Comparison of ENCODE assay signal across 22 cellular contexts in the genomic region with DNA sequence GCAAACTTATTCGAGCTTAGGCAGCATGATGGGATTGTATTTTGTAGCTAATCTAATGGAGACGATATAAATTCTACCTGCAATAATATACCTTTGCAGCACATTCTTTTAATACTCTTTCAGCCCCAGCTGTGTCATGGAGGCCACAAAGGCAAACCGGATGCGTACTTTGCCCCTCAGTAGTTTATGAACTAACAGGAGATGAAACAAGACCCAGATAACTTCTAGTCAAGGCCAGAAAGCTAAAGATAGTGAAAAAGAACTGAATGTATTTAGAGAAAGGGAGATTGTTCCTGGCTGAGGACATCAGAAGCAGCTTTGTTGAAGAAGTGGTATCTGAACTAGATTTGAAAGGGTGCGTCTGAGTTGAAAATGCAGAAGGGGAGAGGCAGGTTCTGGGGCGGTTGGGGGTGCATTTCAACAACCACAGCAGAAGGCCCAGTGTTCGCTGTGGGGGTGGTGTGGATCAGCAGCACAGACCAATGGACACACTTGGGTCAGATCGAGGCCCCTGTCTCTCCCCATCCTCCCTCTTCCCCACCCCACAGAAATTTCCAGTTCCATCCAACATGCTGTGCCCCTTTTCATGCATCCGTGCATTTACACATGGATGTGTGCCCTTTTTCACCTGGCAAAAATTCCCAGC. TPM values are rescaled to one million over a fixed set of nuclear protein-coding genes. Genes with fewer than 3 reads are reported as not detected.
A peak's percentile ranks its signal among the peaks of the same experiment; 100 is the strongest.
DNase-seq lines count a peak whose midpoint lies in the region; ATAC-seq, FAIRE-seq and TF ChIP-seq lines count a peak whose summit lies in the region.
"Had no signal": no experiment of that assay in that cellular context is flagged by ENCODE, and none has a peak within 500 bp of the region (broad histone marks: within the 10 kb centered on the region; RNA-seq: fewer than 3 reads in every experiment).

No MANE protein-coding gene starts in this region.

- peak in 1 of 2 experiments; percentile 59; a peak in 2 of 4 replicates for TF ChIP-seq POLR2A in HepG2 (IDR thresholded peaks at IDR 0.05; ENCODE audit: insufficient read depth in 1 of 2, low read depth in 2 of 2, low read length in 2 of 2)
- no peak for TF ChIP-seq POLR2A in right lobe of liver (IDR thresholded peaks at IDR 0.05)
- no peak for TF ChIP-seq POLR2A in testis (IDR thresholded peaks at IDR 0.05)

- POLR2A ChIA-PET in HepG2 (lab: Yijun Ruan, JAX) = interaction anchor here (0.6 to 2.9 kb wide), 11 partner anchors 13 to 561 kb away, joined by 3 to 10 read pairs (median 4); a partner anchor contains a TSS

- ATAC-seq in HepG2 = peak; percentile 32
- ATAC-seq in right lobe of liver = no peak
- ATAC-seq in GM18868 (IDR thresholded peaks at IDR 0.05; ENCODE audit: unreplicated experiment) = no peak
- ATAC-seq: activated CD8-positive, alpha-beta memory T cell treated with anti-CD3 and anti-CD28 coated beads, Interleukin-2, amount 10 ng/mL, durations not matched to agents 7 days and 5 days; heart right ventricle; right cardiac atrium had no signal

- no TSS peak for BruUV-seq in HepG2 (replicated peaks; lab: Mats Ljungman, UMichigan)

- H3K27me3 ChIP-seq in HepG2 (ENCODE audit: control insufficient read depth in 1 of 2, insufficient read depth in 2 of 2, low read length in 2 of 2) (no peaks in the 10 kb centered on the region; a peak in 1 of 5 replicates), right lobe of liver (no peaks in the 10 kb centered on the region), hepatocyte (no peaks in the 10 kb centered on the region), testis (no peaks in the 10 kb centered on the region)
- H3K27me3 ChIP-seq: heart right ventricle, suprapubic skin had no signal

- H3K4me1 ChIP-seq in HepG2 (ENCODE audit: insufficient read depth, low read length) (peaks cover 62% of the 10 kb centered on the region), right lobe of liver (peaks cover 0 to 33% (median 9%) of the 10 kb centered on the region in 4 donors), hepatocyte (ENCODE audit: insufficient read depth) (peaks cover 15% of the 10 kb centered on the region), testis (peaks cover 49% of the 10 kb centered on the region), kidney (ENCODE audit: control insufficient read depth in 1 of 2, insufficient read depth in 1 of 2, low read depth in 1 of 2, low read length in 2 of 2) (peaks cover 12 to 15% of the 10 kb centered on the region in 2 donors)

- peaks cover 3% of the 10 kb centered on the region for H3K27me3 Mint-ChIP-seq in activated T-helper 1 cell treated with anti-CD3 and anti-CD28 coated beads, Interleukin-12 subunit alpha, Interleukin-12 subunit beta, Interleukin-2, Interleukin-4 antibody, amounts not matched to agents 30 ng/mL and 10 ng/mL and 1 ng/mL, durations not matched to agents 14 hours and 24 hours and 36 hours (ENCODE audit: insufficient read depth)
- H3K27me3 Mint-ChIP-seq: activated CD8-positive, alpha-beta memory T cell treated with anti-CD3 and anti-CD28 coated beads, Interleukin-2, amount 10 ng/mL, durations not matched to agents 7 days and 5 days had no signal

- TF ChIP-seq RAD21 in HepG2 (CRISPR knock-in tag; IDR thresholded peaks at IDR 0.05) = no peak

- no peaks in the 10 kb centered on the region for H3K9me3 ChIP-seq in HepG2 (ENCODE audit: low read length)
- H3K9me3 ChIP-seq in right lobe of liver = no peaks in the 10 kb centered on the region
- no peaks in the 10 kb centered on the region for H3K9me3 ChIP-seq in hepatocyte (ENCODE audit: low read depth)
- no peaks in the 10 kb centered on the region for H3K9me3 ChIP-seq in testis
- H3K9me3 ChIP-seq in kidney (ENCODE audit: control insufficient read depth in 1 of 2, low read length in 2 of 2) = no peaks in the 10 kb centered on the region
- H3K9me3 ChIP-seq: heart right ventricle, suprapubic skin had no signal

- peak overlapping the region; percentile 72 to 85 (median 74); a peak in 5 of 6 replicates for H3K4me3 ChIP-seq in HepG2 (replicated peaks in 1 of 3; ENCODE audit: insufficient read depth in 1 of 3, low read depth in 2 of 3, low read length in 3 of 3)
- no peak overlapping the region for H3K4me3 ChIP-seq in right lobe of liver
- no peak overlapping the region for H3K4me3 ChIP-seq in hepatocyte
- H3K4me3 ChIP-seq in testis = no peak overlapping the region
- no peak overlapping the region for H3K4me3 ChIP-seq in kidney (ENCODE audit: low read length in 2 of 2)
- H3K4me3 ChIP-seq: heart right ventricle, suprapubic skin had no signal

- H3K9ac ChIP-seq in HepG2 (ENCODE audit: insufficient read depth, low read depth, low read length) (peak overlapping the region; percentile 98), kidney (ENCODE audit: low read length in 2 of 2) (no peak overlapping the region)

- H2AFZ ChIP-seq in HepG2 (ENCODE audit: low read length) = no peak overlapping the region
- no peak overlapping the region for H2AFZ ChIP-seq in hepatocyte

- H3K4me3 Mint-ChIP-seq in activated T-helper 1 cell treated with anti-CD3 and anti-CD28 coated beads, Interleukin-12 subunit alpha, Interleukin-12 subunit beta, Interleukin-2, Interleukin-4 antibody, amounts not matched to agents 30 ng/mL and 10 ng/mL and 1 ng/mL, durations not matched to agents 14 hours and 24 hours and 36 hours = peak overlapping the region; percentile 91

- 4% methylated on average over 9 of the region's 9 CpGs for WGBS in HepG2 (ENCODE audit: low lambda C conversion rate)
- WGBS in right lobe of liver (ENCODE audit: insufficient coverage, low coverage, low lambda C conversion rate, missing lambda C conversion rate) = 80% methylated on average over 8 of the region's 9 CpGs
- WGBS in hepatocyte (ENCODE audit: low lambda C conversion rate, missing lambda C conversion rate) = 83% methylated on average over 9 of the region's 9 CpGs
- WGBS in testis, 2 donors = 45 to 54% methylated on average over 9 of the region's 9 CpGs

- DNase-seq in HepG2 (ENCODE audit: low spot score) = peak; percentile 91
- DNase-seq in right lobe of liver = no peak
- no peak for DNase-seq in activated T-helper 1 cell treated with anti-CD3 and anti-CD28 coated beads, Interleukin-12 subunit alpha, Interleukin-12 subunit beta, Interleukin-2, Interleukin-4 antibody, amounts not matched to agents 30 ng/mL and 10 ng/mL and 1 ng/mL, durations not matched to agents 14 hours and 24 hours and 36 hours (ENCODE audit: low spot score)
- DNase-seq in hepatocyte (ENCODE audit: low spot score) = peak; percentile 50
- DNase-seq in testis = peak; percentile 60
- no peak for DNase-seq in kidney
- DNase-seq in EL = no peak
- DNase-seq: activated CD8-positive, alpha-beta memory T cell treated with anti-CD3 and anti-CD28 coated beads, Interleukin-2, amount 10 ng/mL, durations not matched to agents 7 days and 5 days; activated naive CD4-positive, alpha-beta T cell treated with Interleukin-2 at 50 U/mL for 16 hours; effector memory CD4-positive, alpha-beta T cell; GDM1; heart right ventricle; MM.1S; NCI-H1694; NCI-H345; WERI-Rb-1 had no signal

- H3K27ac ChIP-seq in HepG2 (ENCODE audit: extremely low read length, insufficient read depth, low read length) = peak overlapping the region; percentile 96
- H3K27ac ChIP-seq in right lobe of liver = no peak overlapping the region
- H3K27ac ChIP-seq in hepatocyte = peak overlapping the region; percentile 95
- peak overlapping the region; percentile 92 to 98 for H3K27ac ChIP-seq in testis
- H3K27ac ChIP-seq in kidney (ENCODE audit: low read depth in 2 of 2, low read length in 2 of 2) = no peak overlapping the region
- H3K27ac ChIP-seq: suprapubic skin, WERI-Rb-1 had no signal

- CTCF ChIA-PET in HepG2 (lab: Yijun Ruan, JAX; ENCODE audit: low intra/inter-chr PET ratio, low total read pairs) = no interaction called here

- no peak overlapping the region for H3K27ac Mint-ChIP-seq in activated T-helper 1 cell treated with anti-CD3 and anti-CD28 coated beads, Interleukin-12 subunit alpha, Interleukin-12 subunit beta, Interleukin-2, Interleukin-4 antibody, amounts not matched to agents 30 ng/mL and 10 ng/mL and 1 ng/mL, durations not matched to agents 14 hours and 24 hours and 36 hours

- H3K9me2 ChIP-seq in hepatocyte (replicated peaks; ENCODE audit: insufficient read depth) = no peaks in the 10 kb centered on the region

- H3K79me2 ChIP-seq in HepG2 (ENCODE audit: insufficient read depth, low read length) = peaks cover 7% of the 10 kb centered on the region
- H3K79me2 ChIP-seq in hepatocyte = peaks cover 16% of the 10 kb centered on the region

- TF ChIP-seq EP300 in HepG2 (IDR thresholded peaks at IDR 0.05; ENCODE audit: low read depth in 2 of 2, low read length in 2 of 2) (peak; percentile 54 to 90; a peak in 3 of 4 replicates), HepG2 (CRISPR knock-in tag; IDR thresholded peaks at IDR 0.05; ENCODE audit: borderline replicate concordance) (peak; percentile 60; the same call in 1 of the 2 replicates)

- intact Hi-C loops in HepG2 (cut with micrococcal nuclease; ENCODE audit: unreplicated experiment) = loop anchor here (5.0 kb wide), 2 partner anchors 271 to 359 kb away; a partner anchor contains a TSS
- intact Hi-C loops in right lobe of liver (cut with DNase I) = no loop called here
- intact Hi-C loops in activated T-helper 1 cell treated with anti-CD3 and anti-CD28 coated beads, Interleukin-12 subunit alpha, Interleukin-12 subunit beta, Interleukin-2, Interleukin-4 antibody, amounts not matched to agents 30 ng/mL and 10 ng/mL and 1 ng/mL, durations not matched to agents 14 hours and 24 hours and 36 hours (cut with micrococcal nuclease) = no loop called here
- intact Hi-C loops in testis (cut with DNase I; ENCODE audit: low total_unique reads) = no loop called here
- intact Hi-C loops in kidney (cut with DNase I) = no loop called here

- no peaks in the 10 kb centered on the region for H3K9me3 Mint-ChIP-seq in activated T-helper 1 cell treated with anti-CD3 and anti-CD28 coated beads, Interleukin-12 subunit alpha, Interleukin-12 subunit beta, Interleukin-2, Interleukin-4 antibody, amounts not matched to agents 30 ng/mL and 10 ng/mL and 1 ng/mL, durations not matched to agents 14 hours and 24 hours and 36 hours

- FAIRE-seq in HepG2 (lab: Jason Lieb, UNC) (peak; percentile 72), kidney (lab: Jason Lieb, UNC) (no peak)
- FAIRE-seq: bronchial epithelial cell, GM12891, islet of Langerhans had no signal

- H3K36me3 ChIP-seq in HepG2 (replicated peaks in 1 of 2; ENCODE audit: control insufficient read depth in 1 of 2, insufficient read depth in 2 of 2, low read length in 2 of 2) (peaks cover 0 to 1% of the 10 kb centered on the region in 2 experiments; a peak in 2 of 5 replicates), right lobe of liver (peaks cover 0 to 10% (median 0%) of the 10 kb centered on the region in 4 donors), hepatocyte (replicated peaks; ENCODE audit: insufficient read depth, low read depth) (no peaks in the 10 kb centered on the region), testis (ENCODE audit: low read depth, missing control alignments) (no peaks in the 10 kb centered on the region), kidney (ENCODE audit: control insufficient read depth in 1 of 2, insufficient read depth in 2 of 2, low read length in 2 of 2) (no peaks in the 10 kb centered on the region)

- H3K36me3 Mint-ChIP-seq in activated T-helper 1 cell treated with anti-CD3 and anti-CD28 coated beads, Interleukin-12 subunit alpha, Interleukin-12 subunit beta, Interleukin-2, Interleukin-4 antibody, amounts not matched to agents 30 ng/mL and 10 ng/mL and 1 ng/mL, durations not matched to agents 14 hours and 24 hours and 36 hours (ENCODE audit: low read depth) = peaks cover 3% of the 10 kb centered on the region

- peak overlapping the region; percentile 96 for H3K4me2 ChIP-seq in HepG2 (ENCODE audit: low read depth, low read length)
- peak overlapping the region; percentile 76 for H3K4me2 ChIP-seq in hepatocyte

- in situ Hi-C loops in HepG2 (cut with HindIII; ENCODE audit: extremely low pct_ligation_motif_present, low pct_unique_long_range_greater_than_20kb) = no loop called here

- H4K20me1 ChIP-seq in HepG2 (ENCODE audit: insufficient read depth, low read length) (no peaks in the 10 kb centered on the region), hepatocyte (ENCODE audit: insufficient read depth, poor library complexity, severe bottlenecking) (no peaks in the 10 kb centered on the region)

- H3K4me1 Mint-ChIP-seq in activated T-helper 1 cell treated with anti-CD3 and anti-CD28 coated beads, Interleukin-12 subunit alpha, Interleukin-12 subunit beta, Interleukin-2, Interleukin-4 antibody, amounts not matched to agents 30 ng/mL and 10 ng/mL and 1 ng/mL, durations not matched to agents 14 hours and 24 hours and 36 hours (ENCODE audit: low read depth) = peaks cover 37% of the 10 kb centered on the region

- TF ChIP-seq CTCF in HepG2 (CRISPR knock-in tag; IDR thresholded peaks at IDR 0.05) (no peak), right lobe of liver (IDR thresholded peaks at IDR 0.05) (no peak), hepatocyte (IDR thresholded peaks at IDR 0.05; ENCODE audit: poor library complexity) (no peak), testis (IDR thresholded peaks at IDR 0.05) (no peak), kidney (IDR thresholded peaks at IDR 0.05; ENCODE audit: borderline replicate concordance, extremely low read depth, insufficient read depth) (no peak)

RNA-seq across cellular contexts. Expression of a gene that starts 2.0 kb away (rescaled TPM):
- total RNA-seq in HepG2 (2016; rRNA removed; fragmentation: Illumina TruSeq; extraction: Trizol) = 8.2 and 12.8 TPM in 2 replicates
- total RNA-seq in HepG2 (2016; cell fraction: cytosol; rRNA removed; fragmentation: Illumina TruSeq; extraction: Trizol; ENCODE audit: low read depth) = 9.1 and 10.6 TPM in 2 replicates
- 8.4 and 10.7 TPM in 2 replicates for total RNA-seq in HepG2 (2016; cell fraction: insoluble cytoplasmic fraction; rRNA removed; fragmentation: Illumina TruSeq; extraction: Trizol)
- total RNA-seq in HepG2 (2016; cell fraction: membrane; rRNA removed; fragmentation: Illumina TruSeq; extraction: Trizol) = 9.6 and 11.1 TPM in 2 replicates
- total RNA-seq in HepG2 (2016; cell fraction: nucleus; rRNA removed; fragmentation: Illumina TruSeq; extraction: Trizol) = 11.5 and 11.8 TPM in 2 replicates
- 9.3 and 11.1 TPM in 2 replicates for polyA plus RNA-seq in HepG2 (2011; rRNA removed)
- polyA plus RNA-seq in HepG2 (2011; cell fraction: cytosol; rRNA removed) = 5.1 and 6.1 TPM in 2 replicates
- 26.5 and 27.5 TPM in 2 replicates for polyA plus RNA-seq in HepG2 (2011; cell fraction: nucleus; rRNA removed)
- 4.2 and 5.2 TPM in 2 replicates for polyA plus RNA-seq in HepG2 (2012)
- 1.3 and 1.6 TPM in 2 replicates for polyA plus RNA-seq in HepG2 (2016; cell fraction: cytosol; fragmentation: Illumina TruSeq; extraction: Trizol; ENCODE audit: low read depth)
- polyA plus RNA-seq in HepG2 (2016; cell fraction: insoluble cytoplasmic fraction; fragmentation: Illumina TruSeq; extraction: Trizol; ENCODE audit: low read depth) = 5.7 and 6.5 TPM in 2 replicates
- 3.0 and 4.1 TPM in 2 replicates for polyA plus RNA-seq in HepG2 (2016; cell fraction: membrane; fragmentation: Illumina TruSeq; extraction: Trizol; ENCODE audit: low read depth)
- polyA plus RNA-seq in HepG2 (2016; cell fraction: nucleus; fragmentation: Illumina TruSeq; extraction: Trizol; ENCODE audit: insufficient read depth, low read depth) = 33.2 and 35.7 TPM in 2 replicates
- polyA minus RNA-seq in HepG2 (2011; rRNA and poly(A)+ RNA removed; ENCODE audit: low replicate concordance) = 7.4 and 14.9 TPM in 2 replicates
- polyA minus RNA-seq in HepG2 (2011; cell fraction: cytosol; rRNA and poly(A)+ RNA removed) = 4.6 and 4.8 TPM in 2 replicates
- polyA minus RNA-seq in HepG2 (2011; cell fraction: nucleus; rRNA and poly(A)+ RNA removed) = 11.6 and 11.8 TPM in 2 replicates
- total RNA-seq in right lobe of liver = 1 to 10 TPM; 3.6 to 8.7 (median 5.9) TPM
- 17.7 and 19.5 TPM in 2 replicates for total RNA-seq in activated T-helper 1 cell treated with anti-CD3 and anti-CD28 coated beads, Interleukin-12 subunit alpha, Interleukin-12 subunit beta, Interleukin-2, Interleukin-4 antibody, amounts not matched to agents 30 ng/mL and 10 ng/mL and 1 ng/mL, durations not matched to agents 14 hours and 24 hours and 36 hours
- total RNA-seq in hepatocyte = 8.3 and 11.1 TPM in 2 replicates
- polyA plus RNA-seq in hepatocyte = 8.8 and 9.8 TPM in 2 replicates
- 10 to 100 TPM; 41.4 to 55.4 TPM for total RNA-seq in testis
- polyA plus RNA-seq in testis (ENCODE audit: insufficient read depth, low read depth, low replicate concordance) = 59.0 TPM
- total RNA-seq in kidney = 15.8 TPM
- 7.8 TPM for polyA plus RNA-seq in kidney (ENCODE audit: insufficient read depth, low read depth, low replicate concordance)

RNA-seq across cellular contexts. Expression of a gene that starts 16.6 kb away (rescaled TPM):
- total RNA-seq in HepG2 (2016; rRNA removed; fragmentation: Illumina TruSeq; extraction: Trizol) (11.8 and 15.3 TPM in 2 replicates), right lobe of liver (1 to 10 TPM; 2.7 to 4.7 (median 3.8) TPM), hepatocyte (8.3 and 9.3 TPM in 2 replicates), testis (100 to 1,000 TPM; 157 to 188 TPM), kidney (32.7 TPM)
- total RNA-seq in HepG2 (2016; cell fraction: cytosol; rRNA removed; fragmentation: Illumina TruSeq; extraction: Trizol; ENCODE audit: low read depth) = 7.0 and 12.1 TPM in 2 replicates
- 10.5 and 15.8 TPM in 2 replicates for total RNA-seq in HepG2 (2016; cell fraction: insoluble cytoplasmic fraction; rRNA removed; fragmentation: Illumina TruSeq; extraction: Trizol)
- total RNA-seq in HepG2 (2016; cell fraction: membrane; rRNA removed; fragmentation: Illumina TruSeq; extraction: Trizol) = 15.2 and 16.8 TPM in 2 replicates
- 26.0 and 26.9 TPM in 2 replicates for total RNA-seq in HepG2 (2016; cell fraction: nucleus; rRNA removed; fragmentation: Illumina TruSeq; extraction: Trizol)
- polyA plus RNA-seq in HepG2 (2011; rRNA removed) (16.9 and 17.6 TPM in 2 replicates), hepatocyte (8.8 and 13.5 TPM in 2 replicates), testis (ENCODE audit: insufficient read depth, low read depth, low replicate concordance) (171 TPM), kidney (ENCODE audit: insufficient read depth, low read depth, low replicate concordance) (20.4 TPM)
- 10.7 and 15.6 TPM in 2 replicates for polyA plus RNA-seq in HepG2 (2011; cell fraction: cytosol; rRNA removed)
- polyA plus RNA-seq in HepG2 (2011; cell fraction: nucleus; rRNA removed) = 56.1 and 57.8 TPM in 2 replicates
- 7.0 and 8.7 TPM in 2 replicates for polyA plus RNA-seq in HepG2 (2012)
- polyA plus RNA-seq in HepG2 (2016; cell fraction: cytosol; fragmentation: Illumina TruSeq; extraction: Trizol; ENCODE audit: low read depth) = 13.9 and 14.7 TPM in 2 replicates
- 15.1 and 15.7 TPM in 2 replicates for polyA plus RNA-seq in HepG2 (2016; cell fraction: insoluble cytoplasmic fraction; fragmentation: Illumina TruSeq; extraction: Trizol; ENCODE audit: low read depth)
- 19.4 and 21.3 TPM in 2 replicates for polyA plus RNA-seq in HepG2 (2016; cell fraction: membrane; fragmentation: Illumina TruSeq; extraction: Trizol; ENCODE audit: low read depth)
- 51.9 and 52.5 TPM in 2 replicates for polyA plus RNA-seq in HepG2 (2016; cell fraction: nucleus; fragmentation: Illumina TruSeq; extraction: Trizol; ENCODE audit: insufficient read depth, low read depth)
- 4.3 and 8.7 TPM in 2 replicates for polyA minus RNA-seq in HepG2 (2011; rRNA and poly(A)+ RNA removed; ENCODE audit: low replicate concordance)
- polyA minus RNA-seq in HepG2 (2011; cell fraction: cytosol; rRNA and poly(A)+ RNA removed) = 5.2 and 5.4 TPM in 2 replicates
- polyA minus RNA-seq in HepG2 (2011; cell fraction: nucleus; rRNA and poly(A)+ RNA removed) = 29.5 and 42.1 TPM in 2 replicates
- total RNA-seq in activated T-helper 1 cell treated with anti-CD3 and anti-CD28 coated beads, Interleukin-12 subunit alpha, Interleukin-12 subunit beta, Interleukin-2, Interleukin-4 antibody, amounts not matched to agents 30 ng/mL and 10 ng/mL and 1 ng/mL, durations not matched to agents 14 hours and 24 hours and 36 hours = 6.0 and 7.0 TPM in 2 replicates

RNA-seq across cellular contexts. Expression of a gene that starts 41.1 kb away (rescaled TPM):
- total RNA-seq in HepG2 (2016; rRNA removed; fragmentation: Illumina TruSeq; extraction: Trizol) (42.8 and 59.7 TPM in 2 replicates), right lobe of liver (10 to 100 TPM; 15.2 to 32.3 (median 21.0) TPM), hepatocyte (30.5 and 40.2 TPM in 2 replicates), testis (10 to 100 TPM; 55.1 to 70.1 TPM), kidney (32.1 TPM)
- total RNA-seq in HepG2 (2016; cell fraction: cytosol; rRNA removed; fragmentation: Illumina TruSeq; extraction: Trizol; ENCODE audit: low read depth) = 9.8 and 10.7 TPM in 2 replicates
- 42.0 and 63.9 TPM in 2 replicates for total RNA-seq in HepG2 (2016; cell fraction: insoluble cytoplasmic fraction; rRNA removed; fragmentation: Illumina TruSeq; extraction: Trizol)
- 19.4 and 21.7 TPM in 2 replicates for total RNA-seq in HepG2 (2016; cell fraction: membrane; rRNA removed; fragmentation: Illumina TruSeq; extraction: Trizol)
- 14.1 and 15.2 TPM in 2 replicates for total RNA-seq in HepG2 (2016; cell fraction: nucleus; rRNA removed; fragmentation: Illumina TruSeq; extraction: Trizol)
- polyA plus RNA-seq in HepG2 (2011; rRNA removed) (30.9 and 32.8 TPM in 2 replicates), hepatocyte (22.9 and 33.8 TPM in 2 replicates), testis (ENCODE audit: insufficient read depth, low read depth, low replicate concordance) (80.6 TPM), kidney (ENCODE audit: insufficient read depth, low read depth, low replicate concordance) (49.3 TPM)
- polyA plus RNA-seq in HepG2 (2011; cell fraction: cytosol; rRNA removed) = 37.0 and 48.8 TPM in 2 replicates
- polyA plus RNA-seq in HepG2 (2011; cell fraction: nucleus; rRNA removed) = 9.4 and 12.4 TPM in 2 replicates
- polyA plus RNA-seq in HepG2 (2012) = 22.1 and 22.3 TPM in 2 replicates
- 14.5 and 14.8 TPM in 2 replicates for polyA plus RNA-seq in HepG2 (2016; cell fraction: cytosol; fragmentation: Illumina TruSeq; extraction: Trizol; ENCODE audit: low read depth)
- polyA plus RNA-seq in HepG2 (2016; cell fraction: insoluble cytoplasmic fraction; fragmentation: Illumina TruSeq; extraction: Trizol; ENCODE audit: low read depth) = 70.2 and 75.7 TPM in 2 replicates
- 15.8 and 20.2 TPM in 2 replicates for polyA plus RNA-seq in HepG2 (2016; cell fraction: membrane; fragmentation: Illumina TruSeq; extraction: Trizol; ENCODE audit: low read depth)
- polyA plus RNA-seq in HepG2 (2016; cell fraction: nucleus; fragmentation: Illumina TruSeq; extraction: Trizol; ENCODE audit: insufficient read depth, low read depth) = 24.1 and 25.0 TPM in 2 replicates
- 47.0 and 60.6 TPM in 2 replicates for polyA minus RNA-seq in HepG2 (2011; rRNA and poly(A)+ RNA removed; ENCODE audit: low replicate concordance)
- 13.5 and 13.8 TPM in 2 replicates for polyA minus RNA-seq in HepG2 (2011; cell fraction: cytosol; rRNA and poly(A)+ RNA removed)
- polyA minus RNA-seq in HepG2 (2011; cell fraction: nucleus; rRNA and poly(A)+ RNA removed) = 17.0 and 18.9 TPM in 2 replicates
- total RNA-seq in activated T-helper 1 cell treated with anti-CD3 and anti-CD28 coated beads, Interleukin-12 subunit alpha, Interleukin-12 subunit beta, Interleukin-2, Interleukin-4 antibody, amounts not matched to agents 30 ng/mL and 10 ng/mL and 1 ng/mL, durations not matched to agents 14 hours and 24 hours and 36 hours = 39.6 and 42.5 TPM in 2 replicates

RNA-seq across cellular contexts. Expression of a gene that starts 41.2 kb away (rescaled TPM):
- 5.7 and 13.6 TPM in 2 replicates for total RNA-seq in HepG2 (2016; rRNA removed; fragmentation: Illumina TruSeq; extraction: Trizol)
- total RNA-seq in HepG2 (2016; cell fraction: cytosol; rRNA removed; fragmentation: Illumina TruSeq; extraction: Trizol; ENCODE audit: low read depth) = 1.9 and 2.0 TPM in 2 replicates
- total RNA-seq in HepG2 (2016; cell fraction: insoluble cytoplasmic fraction; rRNA removed; fragmentation: Illumina TruSeq; extraction: Trizol) = 7.0 and 9.8 TPM in 2 replicates
- 2.6 and 5.0 TPM in 2 replicates for total RNA-seq in HepG2 (2016; cell fraction: membrane; rRNA removed; fragmentation: Illumina TruSeq; extraction: Trizol)
- total RNA-seq in HepG2 (2016; cell fraction: nucleus; rRNA removed; fragmentation: Illumina TruSeq; extraction: Trizol) = 7.5 and 9.3 TPM in 2 replicates
- polyA plus RNA-seq in HepG2 (2011; rRNA removed) = 3.5 and 4.6 TPM in 2 replicates
- 2.6 and 2.7 TPM in 2 replicates for polyA plus RNA-seq in HepG2 (2011; cell fraction: cytosol; rRNA removed)
- polyA plus RNA-seq in HepG2 (2011; cell fraction: nucleus; rRNA removed) = 7.3 and 11.9 TPM in 2 replicates
- polyA plus RNA-seq in HepG2 (2012) = 3.2 and 3.8 TPM in 2 replicates
- polyA plus RNA-seq in HepG2 (2016; cell fraction: cytosol; fragmentation: Illumina TruSeq; extraction: Trizol; ENCODE audit: low read depth) = 0.25 and 0.41 TPM in 2 replicates
- polyA plus RNA-seq in HepG2 (2016; cell fraction: insoluble cytoplasmic fraction; fragmentation: Illumina TruSeq; extraction: Trizol; ENCODE audit: low read depth) = 3.3 and 5.5 TPM in 2 replicates
- 0.94 and 1.0 TPM in 2 replicates for polyA plus RNA-seq in HepG2 (2016; cell fraction: membrane; fragmentation: Illumina TruSeq; extraction: Trizol; ENCODE audit: low read depth)
- polyA plus RNA-seq in HepG2 (2016; cell fraction: nucleus; fragmentation: Illumina TruSeq; extraction: Trizol; ENCODE audit: insufficient read depth, low read depth) = 8.0 and 10.0 TPM in 2 replicates
- 12.3 and 15.8 TPM in 2 replicates for polyA minus RNA-seq in HepG2 (2011; rRNA and poly(A)+ RNA removed; ENCODE audit: low replicate concordance)
- 3.6 and 7.3 TPM in 2 replicates for polyA minus RNA-seq in HepG2 (2011; cell fraction: cytosol; rRNA and poly(A)+ RNA removed)
- polyA minus RNA-seq in HepG2 (2011; cell fraction: nucleus; rRNA and poly(A)+ RNA removed) = 8.8 and 9.8 TPM in 2 replicates
- total RNA-seq in right lobe of liver = 10 to 100 TPM in 2 of 6 experiments, 1 to 10 TPM in 4; 5.5 to 10.5 (median 9.4) TPM
- total RNA-seq in activated T-helper 1 cell treated with anti-CD3 and anti-CD28 coated beads, Interleukin-12 subunit alpha, Interleukin-12 subunit beta, Interleukin-2, Interleukin-4 antibody, amounts not matched to agents 30 ng/mL and 10 ng/mL and 1 ng/mL, durations not matched to agents 14 hours and 24 hours and 36 hours = 9.5 and 10.1 TPM in 2 replicates
- 12.4 and 20.1 TPM in 2 replicates for total RNA-seq in hepatocyte
- polyA plus RNA-seq in hepatocyte = 7.3 and 9.5 TPM in 2 replicates
- total RNA-seq in testis = 10 to 100 TPM; 43.4 to 65.9 TPM
- 43.6 TPM for polyA plus RNA-seq in testis (ENCODE audit: insufficient read depth, low read depth, low replicate concordance)
- total RNA-seq in kidney = 30.2 TPM
- polyA plus RNA-seq in kidney (ENCODE audit: insufficient read depth, low read depth, low replicate concordance) = 6.0 TPM

Comparison
In these comparisons a context has a peak if more than half of its experiments do, and no peak if none do; other contexts are left out.
1. DNase-seq: peak in HepG2 (single experiment), hepatocyte (single experiment) and testis (single experiment); none in right lobe of liver (0 of 3), activated T-helper 1 cell treated with anti-CD3 and anti-CD28 coated beads, Interleukin-12 subunit alpha, Interleukin-12 subunit beta, Interleukin-2, Interleukin-4 antibody, amounts not matched to agents 30 ng/mL and 10 ng/mL and 1 ng/mL, durations not matched to agents 14 hours and 24 hours and 36 hours (single experiment), kidney (single experiment) and EL (single experiment).
2. H3K27ac ChIP-seq: peak in HepG2 (single experiment), hepatocyte (single experiment) and testis (2 of 2); none in right lobe of liver (0 of 3) and kidney (0 of 2).
3. H3K4me3 ChIP-seq: peak in HepG2 (3 of 3); none in right lobe of liver (0 of 3), hepatocyte (single experiment), testis (0 of 2) and kidney (0 of 2).